Comparison of ENCODE assay signal across 8 cellular contexts in the genomic region with DNA sequence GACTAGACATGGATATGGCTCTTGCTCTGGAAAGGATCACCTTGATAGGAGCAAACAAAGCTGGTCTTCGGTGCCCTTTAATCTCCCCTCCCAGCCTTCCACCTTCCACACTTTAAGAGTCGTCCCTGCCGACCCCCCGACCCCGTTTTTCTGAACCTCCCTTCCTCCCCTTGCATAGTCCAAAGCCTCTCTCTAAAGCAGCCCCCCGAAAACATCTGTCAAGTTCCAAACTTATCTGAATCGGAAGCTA. TPM values are rescaled to one million over a fixed set of nuclear protein-coding genes. Genes with fewer than 3 reads are reported as not detected.
DNase-seq lines count a peak whose midpoint lies in the region; ATAC-seq, FAIRE-seq and TF ChIP-seq lines count a peak whose summit lies in the region.

No MANE protein-coding gene starts in this region.

- peaks cover 25% of the 10 kb centered on the region for H3K36me3 ChIP-seq in CD4-positive, CD25-positive, alpha-beta regulatory T cell (ENCODE audit: control insufficient read depth, insufficient read depth, low read length)

- no peak for TF ChIP-seq POLR2A in H54 (IDR thresholded peaks at IDR 0.05; ENCODE audit: low read depth, low read length)

- no peak for TF ChIP-seq CTCF in dorsolateral prefrontal cortex (IDR thresholded peaks at IDR 0.05 in 54 of 56, conservative IDR thresholded peaks at IDR 0.05 in 2 of 56; ENCODE audit: low read depth in 1 of 56, partially characterized antibody in 56 of 56)

- H3K27me3 Mint-ChIP-seq in CD4-positive, CD25-positive, alpha-beta regulatory T cell = peaks cover 12% of the 10 kb centered on the region
- H3K27me3 Mint-ChIP-seq in naive thymus-derived CD8-positive, alpha-beta T cell = no peaks in the 10 kb centered on the region

- peak overlapping the region; percentile 95 to 99 (median 98) for H3K4me3 Mint-ChIP-seq in CD4-positive, CD25-positive, alpha-beta regulatory T cell
- H3K4me3 Mint-ChIP-seq in naive thymus-derived CD8-positive, alpha-beta T cell = peak overlapping the region; percentile 94 to 100 (median 98)

- no peaks in the 10 kb centered on the region for H3K27me3 ChIP-seq in CD4-positive, CD25-positive, alpha-beta regulatory T cell (ENCODE audit: control insufficient read depth, insufficient read depth, low read length)
- H3K27me3 ChIP-seq in dorsolateral prefrontal cortex = no peaks in the 10 kb centered on the region

- peaks cover 21% of the 10 kb centered on the region for H3K36me3 Mint-ChIP-seq in CD4-positive, CD25-positive, alpha-beta regulatory T cell
- peaks cover 0 to 33% (median 15%) of the 10 kb centered on the region in 3 donors for H3K36me3 Mint-ChIP-seq in naive thymus-derived CD8-positive, alpha-beta T cell

- POLR2A ChIA-PET in naive thymus-derived CD8-positive, alpha-beta T cell (lab: Charles Lee) = interaction anchor here (0.5 to 1.3 kb wide), 11 partner anchors 11 to 1116 kb away, joined by 3 to 8 read pairs (median 3); partner anchors contain the start of gene EXOSC2

- H3K9me3 Mint-ChIP-seq in CD4-positive, CD25-positive, alpha-beta regulatory T cell = peaks cover 0 to 3% (median 0%) of the 10 kb centered on the region in 7 donors
- H3K9me3 Mint-ChIP-seq in naive thymus-derived CD8-positive, alpha-beta T cell = no peaks in the 10 kb centered on the region

- no peak for DNase-seq in CD4-positive, CD25-positive, alpha-beta regulatory T cell
- DNase-seq in Jurkat, Clone E6-1 (ENCODE audit: low read depth, low spot score) = no peak
- DNase-seq in dorsolateral prefrontal cortex (no peak), SK-N-DZ (ENCODE audit: low spot score) (no peak), DMS114 treated with DMSO at 0.1 percent for 48 hours (lab: John Stamatoyannopoulos, UW; ENCODE audit: unreplicated experiment) (no peak), COLO668 (lab: John Stamatoyannopoulos, UW; ENCODE audit: unreplicated experiment) (no peak), H54 (ENCODE audit: insufficient read length, low spot score) (no peak)
- no peak for DNase-seq in naive thymus-derived CD8-positive, alpha-beta T cell

- peak overlapping the region; percentile 90 for H3K27ac ChIP-seq in CD4-positive, CD25-positive, alpha-beta regulatory T cell (ENCODE audit: insufficient read depth, low read length, poor library complexity, severe bottlenecking)
- H3K27ac ChIP-seq in dorsolateral prefrontal cortex = peak overlapping the region in 57 of 59 donors; percentile 17 to 94 (median 82)

- FAIRE-seq in H54 (lab: Jason Lieb, UNC) = no peak

- peaks cover 25% of the 10 kb centered on the region for H3K4me1 ChIP-seq in CD4-positive, CD25-positive, alpha-beta regulatory T cell (ENCODE audit: control insufficient read depth, insufficient read depth, low read length, poor library complexity, severe bottlenecking)

- peaks cover 11 to 42% (median 31%) of the 10 kb centered on the region in 4 donors for H3K4me1 Mint-ChIP-seq in CD4-positive, CD25-positive, alpha-beta regulatory T cell
- peaks cover 13 to 44% (median 24%) of the 10 kb centered on the region in 4 donors for H3K4me1 Mint-ChIP-seq in naive thymus-derived CD8-positive, alpha-beta T cell

- no peak for ATAC-seq in CD4-positive, CD25-positive, alpha-beta regulatory T cell (ENCODE audit: low read depth in 2 of 2)
- ATAC-seq in naive thymus-derived CD8-positive, alpha-beta T cell = no peak

- no peaks in the 10 kb centered on the region for H3K9me3 ChIP-seq in CD4-positive, CD25-positive, alpha-beta regulatory T cell (ENCODE audit: control insufficient read depth in 2 of 2, low read length in 2 of 2)

- intact Hi-C loops in dorsolateral prefrontal cortex (cut with DNase I) = loop anchor here in 1 of 2 donors (5.0 to 10.0 kb wide), 3 partner anchors 68 to 663 kb away; partner anchors contain the start of gene UCK1

- peak overlapping the region; percentile 98 for H3K4me3 ChIP-seq in CD4-positive, CD25-positive, alpha-beta regulatory T cell (ENCODE audit: low read depth, low read length)
- peak overlapping the region; percentile 83 for H3K4me3 ChIP-seq in Jurkat, Clone E6-1 (ENCODE audit: low read length)
- peak overlapping the region; percentile 63 to 100 (median 96) for H3K4me3 ChIP-seq in dorsolateral prefrontal cortex

- H3K27ac Mint-ChIP-seq in CD4-positive, CD25-positive, alpha-beta regulatory T cell = peak overlapping the region; percentile 16 to 100 (median 97)
- peak overlapping the region; percentile 97 to 100 (median 99) for H3K27ac Mint-ChIP-seq in naive thymus-derived CD8-positive, alpha-beta T cell

RNA-seq across cellular contexts. Expression of gene NUP214, which starts 0.4 kb away (rescaled TPM):
- 124 TPM for total RNA-seq in CD4-positive, CD25-positive, alpha-beta regulatory T cell
- 10 to 100 TPM in 3 of 4 donors, 1 to 10 TPM in 1; 9.8 to 19.1 (median 14.7) TPM for polyA plus RNA-seq in CD4-positive, CD25-positive, alpha-beta regulatory T cell
- 35.0 TPM for polyA plus RNA-seq in Jurkat, Clone E6-1 (2012; ENCODE audit: insufficient read depth, insufficient read length)
- 10 to 100 TPM; 37.9 to 85.0 (median 52.8) TPM for total RNA-seq in dorsolateral prefrontal cortex
- total RNA-seq in naive thymus-derived CD8-positive, alpha-beta T cell = 10 to 100 TPM; 73.9 to 88.5 TPM
- polyA plus RNA-seq in naive thymus-derived CD8-positive, alpha-beta T cell = 10 to 100 TPM; 10.7 to 24.0 (median 16.5) TPM
- 17.7 and 27.3 TPM in 2 replicates for polyA plus RNA-seq in SK-N-DZ (2014; cell fraction: cytosol; rRNA removed)
- polyA plus RNA-seq in SK-N-DZ (2014; cell fraction: nucleus; rRNA removed) = 18.5 and 41.9 TPM in 2 replicates

RNA-seq across cellular contexts. Expression of gene AIF1L, which starts 28.6 kb away (rescaled TPM):
- 0.12 TPM for total RNA-seq in CD4-positive, CD25-positive, alpha-beta regulatory T cell
- polyA plus RNA-seq in CD4-positive, CD25-positive, alpha-beta regulatory T cell = not detected
- polyA plus RNA-seq in Jurkat, Clone E6-1 (2012; ENCODE audit: insufficient read depth, insufficient read length) = 32.8 TPM
- 100 to 1,000 TPM in 30 of 120 experiments, 10 to 100 TPM in 90; 23.4 to 303 (median 71.6) TPM for total RNA-seq in dorsolateral prefrontal cortex
- total RNA-seq in naive thymus-derived CD8-positive, alpha-beta T cell = not detected
- polyA plus RNA-seq in naive thymus-derived CD8-positive, alpha-beta T cell = not detected
- 19.6 and 20.7 TPM in 2 replicates for polyA plus RNA-seq in SK-N-DZ (2014; cell fraction: cytosol; rRNA removed)
- polyA plus RNA-seq in SK-N-DZ (2014; cell fraction: nucleus; rRNA removed) = 12.8 and 13.3 TPM in 2 replicates

Comparison
In these comparisons a context has a peak if more than half of its experiments do, and no peak if none do; other contexts are left out.
1. RNA of gene AIF1L, which starts 28.6 kb away (total RNA-seq): 23.4 to 303 TPM in dorsolateral prefrontal cortex; 0.12 TPM in CD4-positive, CD25-positive, alpha-beta regulatory T cell (single experiment) and not detected in naive thymus-derived CD8-positive, alpha-beta T cell; every median in the first group is over 10 times any median in the second.
2. Peak in every context shown above with its lines, with median percentiles within 50 percentile points of each other: H3K4me3 ChIP-seq.